Comparison of ENCODE assay signal across 29 cellular contexts in genomic region chr5:14959443-14960119, GRCh38.
DNase-seq lines count a peak whose midpoint lies in the region; ATAC-seq, FAIRE-seq and TF ChIP-seq lines count a peak whose summit lies in the region.
"Had no signal": no experiment of that assay in that cellular context is flagged by ENCODE, and none has a peak within 500 bp of the region (broad histone marks: within the 10 kb centered on the region; RNA-seq: fewer than 3 reads in every experiment).

No MANE protein-coding gene starts in this region.

- H3K36me3 ChIP-seq in suprapubic skin = no peaks in the 10 kb centered on the region
- H3K36me3 ChIP-seq: gastrocnemius medialis, MG63, tibial nerve had no signal

- TF ChIP-seq CTCF in RWPE1 (conservative IDR thresholded peaks at IDR 0.05; ENCODE audit: low read depth) = no peak
- TF ChIP-seq CTCF in foreskin keratinocyte (conservative IDR thresholded peaks at IDR 0.05) = no peak
- TF ChIP-seq CTCF in suprapubic skin (IDR thresholded peaks at IDR 0.05) = no peak
- TF ChIP-seq CTCF in D721Med (IDR thresholded peaks at IDR 0.05; ENCODE audit: insufficient read depth, missing control alignments) = no peak

- no peak for FAIRE-seq in D721Med (lab: Jason Lieb, UNC)
- FAIRE-seq: TTC549 had no signal

- peak overlapping the region; percentile 59 for H3K27ac ChIP-seq in RWPE1
- no peak overlapping the region for H3K27ac ChIP-seq in foreskin keratinocyte
- H3K27ac ChIP-seq in suprapubic skin = peak overlapping the region; percentile 53
- H3K27ac ChIP-seq: 22Rv1, gastrocnemius medialis, tibial nerve had no signal

- no peak for TF ChIP-seq POLR2A in suprapubic skin (IDR thresholded peaks at IDR 0.05)

- POLR2A ChIA-PET in RWPE1 (lab: Yijun Ruan, JAX; ENCODE audit: low non-redundant PET) = no interaction called here

- H3K9me3 ChIP-seq in suprapubic skin = no peaks in the 10 kb centered on the region
- H3K9me3 ChIP-seq: gastrocnemius medialis, MG63, tibial nerve had no signal

- no peaks in the 10 kb centered on the region for H3K27me3 ChIP-seq in foreskin keratinocyte
- H3K27me3 ChIP-seq in suprapubic skin = no peaks in the 10 kb centered on the region
- H3K27me3 ChIP-seq: gastrocnemius medialis, MG63, tibial nerve had no signal

- CTCF ChIA-PET in RWPE1 (lab: Yijun Ruan, JAX) = interaction anchor here (0.7 to 1.0 kb wide), 2 partner anchors 44 to 353 kb away, joined by 3 read pairs; no protein-coding TSS in a partner anchor

- DNase-seq in DMS153 (lab: John Stamatoyannopoulos, UW) (peak; percentile 24), DMS153 treated with DMSO at 0.1 percent for 48 hours (lab: John Stamatoyannopoulos, UW; ENCODE audit: unreplicated experiment) (no peak), RWPE1 (ENCODE audit: low spot score) (peak; percentile 84), foreskin keratinocyte (peak; percentile 68 to 72), suprapubic skin (ENCODE audit: low spot score in 2 of 2) (no peak), cardiac septum (ENCODE audit: low spot score) (no peak), D721Med (ENCODE audit: insufficient read length, low spot score) (no peak), epidermal melanocyte (ENCODE audit: insufficient read length, low spot score) (no peak)
- DNase-seq: activated naive CD4-positive, alpha-beta T cell treated with Interleukin-2 at 50 U/mL for 16 hours; activated T-cell treated with anti-CD3 and anti-CD28 coated beads, Interleukin-2, amount 50 U/mL, for 48 hours; AML-193; amygdala; central memory CD4-positive, alpha-beta T cell; COR-L47; erythroblast; gastrocnemius medialis; GOT3; MG63; NCI-H1436; NCI-H2171; nucleus accumbens; retina; SIG-M5; stimulated activated CD4-positive, alpha-beta T cell treated with anti-CD3 and anti-CD28 coated beads, Interleukin-12 subunit alpha, Interleukin-12 subunit beta, amount 100 ng/mL, for 4 hours; stimulated activated CD4-positive, alpha-beta T cell treated with anti-CD3 and anti-CD28 coated beads, Interleukin-4, amount 100 ng/mL, for 4 hours; T-cell had no signal

- no peak overlapping the region for H3K4me3 ChIP-seq in suprapubic skin
- H3K4me3 ChIP-seq: gastrocnemius medialis, MG63, tibial nerve had no signal

- H3K4me1 ChIP-seq in foreskin keratinocyte (no peaks in the 10 kb centered on the region), suprapubic skin (no peaks in the 10 kb centered on the region)
- H3K4me1 ChIP-seq: gastrocnemius medialis had no signal

- ATAC-seq in foreskin keratinocyte = peak; percentile 79
- ATAC-seq: gastrocnemius medialis, T-cell had no signal

- WGBS in suprapubic skin = 68% methylated on average over 12 of the region's 12 CpGs

- no peak for TF ChIP-seq EP300 in suprapubic skin (IDR thresholded peaks at IDR 0.05)

- intact Hi-C loops in cardiac septum (cut with DNase I) = no loop called here

Comparison
In these comparisons a context has a peak if more than half of its experiments do, and no peak if none do; other contexts are left out.
1. DNase-seq: peak in DMS153 (single experiment), RWPE1 (single experiment) and foreskin keratinocyte (2 of 2); none in DMS153 treated with DMSO at 0.1 percent for 48 hours (single experiment), suprapubic skin (0 of 2), cardiac septum (single experiment), D721Med (single experiment) and epidermal melanocyte (single experiment).